Comparison of ENCODE assay signal across 9 cellular contexts in the genomic region with DNA sequence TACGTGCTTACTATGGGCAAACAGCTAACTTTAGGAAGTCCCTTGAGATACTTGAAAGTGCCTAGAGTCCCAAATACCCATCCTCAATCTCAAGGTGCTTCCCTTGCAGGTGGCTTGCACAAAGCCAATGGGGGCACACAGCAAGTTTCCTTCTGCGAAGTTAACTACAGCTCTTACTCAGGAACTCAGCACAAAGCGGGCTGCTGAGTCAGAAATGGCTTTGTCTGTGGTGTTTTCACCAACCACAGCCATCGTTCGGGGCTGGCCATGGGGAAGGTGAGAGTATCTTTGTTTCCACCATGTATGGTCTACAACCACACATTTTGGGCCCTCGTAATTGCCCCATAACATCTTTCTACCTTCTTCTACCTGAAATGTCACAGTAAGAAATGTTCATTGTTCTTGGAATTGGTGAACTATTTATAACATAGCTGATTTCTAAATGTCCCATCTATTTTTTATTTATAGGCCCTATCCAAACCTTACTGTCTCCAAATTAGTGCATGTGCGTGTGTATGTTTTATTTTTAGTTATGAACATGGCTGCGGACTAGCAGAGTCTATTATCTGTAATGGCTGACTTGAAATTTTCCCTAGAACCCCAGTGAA. TPM values are rescaled to one million over a fixed set of nuclear protein-coding genes. Genes with fewer than 3 reads are reported as not detected.
DNase-seq lines count a peak whose midpoint lies in the region; ATAC-seq lines count a peak whose summit lies in the region.
"Had no signal": no experiment of that assay in that cellular context is flagged by ENCODE, and none has a peak within 500 bp of the region (broad histone marks: within the 10 kb centered on the region; RNA-seq: fewer than 3 reads in every experiment).

No MANE protein-coding gene starts in this region.

- no peaks in the 10 kb centered on the region for H3K36me3 Mint-ChIP-seq in T-helper 17 cell (ENCODE audit: low read depth)

- DNase-seq in activated CD4-positive, CD25-positive, alpha-beta regulatory T cell treated with anti-CD3 and anti-CD28 coated beads, Interleukin-2, amount 50 U/mL, for 72 hours, result peak; percentile 69
- peak; percentile 86 for DNase-seq in stimulated activated CD4-positive, alpha-beta T cell treated with anti-CD3 and anti-CD28 coated beads, Interleukin-15, amount 100 ng/mL, for 24 hours
- DNase-seq in SK-N-DZ (ENCODE audit: low spot score) (no peak), NCI-H82 treated with DMSO at 0.1 percent for 48 hours (lab: John Stamatoyannopoulos, UW; ENCODE audit: unreplicated experiment) (no peak), T-helper 17 cell (no peak), NCI-H1105 (lab: John Stamatoyannopoulos, UW) (no peak)

- H3K4me3 Mint-ChIP-seq in T-helper 17 cell, result no peak overlapping the region
- H3K4me3 Mint-ChIP-seq: nephron had no signal

- H3K27me3 Mint-ChIP-seq in T-helper 17 cell, result peaks cover 16% of the 10 kb centered on the region

- peaks cover 38% of the 10 kb centered on the region for H3K4me1 Mint-ChIP-seq in T-helper 17 cell
- H3K4me1 Mint-ChIP-seq: nephron had no signal

- peak; percentile 67 for ATAC-seq in GM18520 (IDR thresholded peaks at IDR 0.05; ENCODE audit: unreplicated experiment)
- peak; percentile 77 for ATAC-seq in HG02759 (IDR thresholded peaks at IDR 0.05; ENCODE audit: unreplicated experiment)
- ATAC-seq in T-helper 17 cell, result no peak

- H3K9me3 ChIP-seq in T-helper 17 cell (ENCODE audit: control insufficient read depth, low read length, poor library complexity, severe bottlenecking), result no peaks in the 10 kb centered on the region

- H3K27ac Mint-ChIP-seq in T-helper 17 cell, result no peak overlapping the region
- H3K27ac Mint-ChIP-seq: nephron had no signal

RNA-seq across cellular contexts. Expression of gene MFAP5, which starts 13.9 kb away (rescaled TPM):
- not detected in 2 replicates for polyA plus RNA-seq in SK-N-DZ (2014; cell fraction: cytosol; rRNA removed)
- polyA plus RNA-seq in SK-N-DZ (2014; cell fraction: nucleus; rRNA removed), result not detected in 2 replicates
- not detected for total RNA-seq in T-helper 17 cell

RNA-seq across cellular contexts. Expression of gene AICDA, which starts 36.0 kb away (rescaled TPM):
- not detected in 2 replicates for polyA plus RNA-seq in SK-N-DZ (2014; cell fraction: cytosol; rRNA removed)
- not detected in 2 replicates for polyA plus RNA-seq in SK-N-DZ (2014; cell fraction: nucleus; rRNA removed)
- not detected for total RNA-seq in T-helper 17 cell

RNA-seq across cellular contexts. Expression of gene RIMKLB, which starts 49.1 kb away (rescaled TPM):
- 39.0 and 47.7 TPM in 2 replicates for polyA plus RNA-seq in SK-N-DZ (2014; cell fraction: cytosol; rRNA removed)
- 300 and 302 TPM in 2 replicates for polyA plus RNA-seq in SK-N-DZ (2014; cell fraction: nucleus; rRNA removed)
- total RNA-seq in T-helper 17 cell, result 10 to 100 TPM; 15.1 to 15.2 TPM

Comparison
In these comparisons a context has a peak if more than half of its experiments do, and no peak if none do; other contexts are left out.
1. DNase-seq: peak in activated CD4-positive, CD25-positive, alpha-beta regulatory T cell treated with anti-CD3 and anti-CD28 coated beads, Interleukin-2, amount 50 U/mL, for 72 hours (single experiment) and stimulated activated CD4-positive, alpha-beta T cell treated with anti-CD3 and anti-CD28 coated beads, Interleukin-15, amount 100 ng/mL, for 24 hours (single experiment); none in SK-N-DZ (single experiment), NCI-H82 treated with DMSO at 0.1 percent for 48 hours (single experiment), T-helper 17 cell (0 of 3) and NCI-H1105 (single experiment).